Comparison of ENCODE assay signal across 8 cellular contexts in the genomic region with DNA sequence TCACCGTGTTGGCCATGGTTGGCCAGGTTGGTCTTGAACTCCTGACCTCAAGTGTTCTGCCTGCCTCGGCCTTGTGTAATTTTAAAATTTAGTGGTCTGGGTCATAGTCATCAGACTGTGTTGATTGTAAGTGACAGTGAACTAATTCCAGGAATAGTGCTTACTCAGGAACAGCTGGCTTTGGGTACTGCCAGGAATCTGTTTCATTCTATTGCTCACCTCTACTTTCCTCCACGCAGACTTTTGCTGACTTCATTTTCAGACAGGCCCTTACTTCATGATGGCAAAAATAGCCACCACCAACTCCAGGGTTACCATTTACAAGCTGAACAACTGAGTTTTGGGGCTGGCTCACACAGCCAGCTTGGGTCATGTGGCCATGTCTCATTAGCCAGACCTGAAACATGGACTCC. TPM values are rescaled to one million over a fixed set of nuclear protein-coding genes. Genes with fewer than 3 reads are reported as not detected.
DNase-seq lines count a peak whose midpoint lies in the region; ATAC-seq and TF ChIP-seq lines count a peak whose summit lies in the region.

No MANE protein-coding gene starts in this region.

- no peak overlapping the region for H3K27ac ChIP-seq in foreskin keratinocyte
- H3K27ac ChIP-seq in thyroid gland, result peak overlapping the region in 2 of 3 donors; percentile 73 to 83

- H3K4me1 ChIP-seq in foreskin keratinocyte (peaks cover 9% of the 10 kb centered on the region), thyroid gland (peaks cover 63 to 85% of the 10 kb centered on the region in 2 donors)

- 60 to 70% methylated on average over 3 of the region's 3 CpGs for WGBS in thyroid gland, 2 donors

- H3K27me3 ChIP-seq in foreskin keratinocyte (no peaks in the 10 kb centered on the region), thyroid gland (no peaks in the 10 kb centered on the region)

- H3K9me3 ChIP-seq in thyroid gland, result no peaks in the 10 kb centered on the region

- no peak for TF ChIP-seq POLR2A in thyroid gland (IDR thresholded peaks at IDR 0.05)

- peak; percentile 13 for ATAC-seq in foreskin keratinocyte

- H3K4me3 ChIP-seq in thyroid gland (replicated peaks in 1 of 3), result no peak overlapping the region

- TF ChIP-seq CTCF in foreskin keratinocyte (conservative IDR thresholded peaks at IDR 0.05) (no peak), thyroid gland (IDR thresholded peaks at IDR 0.05) (no peak)

- H3K36me3 ChIP-seq in thyroid gland, result no peaks in the 10 kb centered on the region

- intact Hi-C loops in thyroid gland (cut with DNase I), result no loop called here

- DNase-seq in stimulated activated CD4-positive, alpha-beta T cell treated with anti-CD3 and anti-CD28 coated beads, Interleukin-15, amount 100 ng/mL, for 24 hours, result peak; percentile 12
- no peak for DNase-seq in stimulated activated CD4-positive, alpha-beta T cell treated with anti-CD3 and anti-CD28 coated beads, Interleukin-12 subunit alpha, Interleukin-12 subunit beta, amount 100 ng/mL, for 4 hours
- DNase-seq in M059J (ENCODE audit: low read depth) (peak; percentile 54), foreskin keratinocyte (peak in 1 of 2 donors; percentile 42), thyroid gland (no peak), nucleus accumbens (lab: John Stamatoyannopoulos, UW) (no peak), NCI-H2196 (lab: John Stamatoyannopoulos, UW; ENCODE audit: unreplicated experiment) (no peak), NCI-H2107 treated with DMSO at 0.1 percent for 48 hours (lab: John Stamatoyannopoulos, UW; ENCODE audit: unreplicated experiment) (no peak)

RNA-seq across cellular contexts. Expression of a gene that starts 54.6 kb away (rescaled TPM):
- total RNA-seq in M059J (2014; rRNA removed; shearing (Covaris generic)), result 6.8 and 15.2 TPM in 2 replicates
- total RNA-seq in foreskin keratinocyte, result 13.2 and 13.5 TPM in 2 replicates
- 1.3 and 1.7 TPM in 2 replicates for polyA plus RNA-seq in foreskin keratinocyte
- 10 to 100 TPM; 48.9 to 75.8 (median 63.2) TPM for total RNA-seq in thyroid gland

Comparison
In these comparisons a context has a peak if more than half of its experiments do, and no peak if none do; other contexts are left out.
1. DNase-seq: peak in stimulated activated CD4-positive, alpha-beta T cell treated with anti-CD3 and anti-CD28 coated beads, Interleukin-15, amount 100 ng/mL, for 24 hours (single experiment) and M059J (single experiment); none in stimulated activated CD4-positive, alpha-beta T cell treated with anti-CD3 and anti-CD28 coated beads, Interleukin-12 subunit alpha, Interleukin-12 subunit beta, amount 100 ng/mL, for 4 hours (single experiment), thyroid gland (0 of 2), nucleus accumbens (0 of 56), NCI-H2196 (single experiment) and NCI-H2107 treated with DMSO at 0.1 percent for 48 hours (single experiment).